In the genomic region with DNA sequence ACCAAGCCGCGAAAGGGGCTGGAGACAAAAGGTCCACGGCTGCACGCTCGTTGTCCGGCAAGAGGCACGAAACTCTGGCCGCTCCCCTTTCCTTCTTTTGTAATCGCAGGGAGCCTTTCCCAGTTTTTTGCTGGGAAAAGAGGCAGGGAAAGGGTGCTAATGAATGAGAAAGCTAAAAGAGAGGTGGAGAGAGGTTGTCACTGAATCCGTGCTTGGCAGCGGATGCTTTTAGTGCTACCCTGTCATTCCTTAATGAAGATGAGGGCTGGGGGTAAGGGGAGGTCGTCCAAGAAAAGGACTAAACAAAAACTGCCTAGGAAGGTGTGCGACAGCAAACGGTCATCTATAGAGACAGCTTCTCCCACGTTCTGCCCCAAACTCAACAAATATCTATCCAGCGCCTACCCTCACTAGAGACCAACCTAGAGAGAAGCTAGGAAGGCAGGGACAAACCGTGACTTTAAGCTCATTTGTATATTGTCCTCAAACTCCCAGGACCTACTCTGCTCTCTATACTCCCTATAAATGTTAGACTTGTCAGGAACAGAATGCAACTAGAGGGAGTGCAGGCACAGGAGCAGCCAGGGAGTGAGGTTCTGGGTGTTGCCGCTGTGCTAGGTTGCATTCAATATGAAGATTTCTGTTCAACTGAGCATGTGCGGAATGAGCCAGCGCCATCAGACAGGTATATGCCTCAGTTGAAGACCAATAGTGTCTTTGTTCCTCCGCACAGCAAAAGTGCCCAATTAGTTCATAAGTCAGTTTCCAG, we compare ENCODE assay signal across 8 cellular contexts. TPM values are rescaled to one million over a fixed set of nuclear protein-coding genes. Genes with fewer than 3 reads are reported as not detected.
DNase-seq lines count a peak whose midpoint lies in the region; ATAC-seq, FAIRE-seq and TF ChIP-seq lines count a peak whose summit lies in the region.

No MANE protein-coding gene starts in this region.

- TSS peak; percentile 39 for BruUV-seq in Calu3 (replicated peaks; lab: Mats Ljungman, UMichigan)

- H3K36me3 Mint-ChIP-seq in Calu3 (ENCODE audit: insufficient read depth, unreplicated experiment) (peaks cover 29% of the 10 kb centered on the region), IgD-negative memory B cell (peaks cover 1% of the 10 kb centered on the region)

- CTCF ChIA-PET in Calu3 (lab: Charles Lee) = interaction anchor here (1.2 kb wide), 1 partner anchor 19 kb away, joined by 3 read pairs; no protein-coding TSS in a partner anchor

- H3K4me3 ChIP-seq in SJSA1 (peak overlapping the region; percentile 73), bronchial epithelial cell (ENCODE audit: low read depth, low read length) (peak overlapping the region; percentile 57), keratinocyte (ENCODE audit: control insufficient read depth in 2 of 3, extremely low read depth in 1 of 3, insufficient read depth in 2 of 3, low read depth in 1 of 3, low read length in 3 of 3) (peak overlapping the region; percentile 56 to 70 (median 69)), smooth muscle cell (peak overlapping the region; percentile 82)

- intact Hi-C loops in Calu3 (cut with micrococcal nuclease; ENCODE audit: unreplicated experiment) = no loop called here

- H3K27ac ChIP-seq in SJSA1 = peak overlapping the region; percentile 45; the same call in 1 of the 2 replicates
- H3K27ac ChIP-seq in keratinocyte (ENCODE audit: control insufficient read depth, insufficient read depth, low read length) = peak overlapping the region; percentile 59
- H3K27ac ChIP-seq in smooth muscle cell (ENCODE audit: low read depth) = peak overlapping the region; percentile 55

- H3K27me3 Mint-ChIP-seq in Calu3 (ENCODE audit: unreplicated experiment) (no peaks in the 10 kb centered on the region), IgD-negative memory B cell (peaks cover 3% of the 10 kb centered on the region)

- H3K36me3 ChIP-seq in SJSA1 = no peaks in the 10 kb centered on the region
- H3K36me3 ChIP-seq in bronchial epithelial cell (ENCODE audit: control insufficient read depth, insufficient read depth, low read length) = no peaks in the 10 kb centered on the region
- H3K36me3 ChIP-seq in keratinocyte (ENCODE audit: control insufficient read depth in 2 of 2, extremely low read depth in 1 of 2, insufficient read depth in 2 of 2, low read length in 2 of 2) = no peaks in the 10 kb centered on the region
- H3K36me3 ChIP-seq in smooth muscle cell (ENCODE audit: low read depth) = no peaks in the 10 kb centered on the region

- peak overlapping the region; percentile 85 for H2AFZ ChIP-seq in keratinocyte (ENCODE audit: control insufficient read depth, low read length)
- peak overlapping the region; percentile 34 for H2AFZ ChIP-seq in smooth muscle cell (ENCODE audit: low read depth)

- H3K79me2 ChIP-seq in keratinocyte (ENCODE audit: control insufficient read depth, insufficient read depth, low read length) = peaks cover 24% of the 10 kb centered on the region
- peaks cover 34% of the 10 kb centered on the region for H3K79me2 ChIP-seq in smooth muscle cell (ENCODE audit: low read depth)

- H3K9me3 ChIP-seq in SJSA1 (replicated peaks) (no peaks in the 10 kb centered on the region), keratinocyte (ENCODE audit: control insufficient read depth, low read depth, low read length) (no peaks in the 10 kb centered on the region), smooth muscle cell (replicated peaks; ENCODE audit: low read depth) (no peaks in the 10 kb centered on the region)

- dilution Hi-C loops in keratinocyte (cut with MboI; ENCODE audit: extremely low pct_ligation_motif_present, low sequenced_read_pairs) = no loop called here

- DNase-seq in Calu3 (peak; percentile 28), SJSA1 (ENCODE audit: low read depth in 1 of 2, low spot score in 2 of 2) (peak in 1 of 2 experiments; percentile 33), bronchial epithelial cell (ENCODE audit: low read depth) (peak; percentile 74), keratinocyte (ENCODE audit: low read depth, low spot score) (peak; percentile 1), smooth muscle cell (lab: John Stamatoyannopoulos, UW; ENCODE audit: unreplicated experiment) (peak; percentile 13)

- H3K9me1 ChIP-seq in keratinocyte (ENCODE audit: control insufficient read depth, extremely low read depth, insufficient read depth, low read length) = no peaks in the 10 kb centered on the region

- H3K9ac ChIP-seq in keratinocyte (ENCODE audit: control insufficient read depth, extremely low read depth, insufficient read depth, low read length) (peak overlapping the region; percentile 72), smooth muscle cell (ENCODE audit: low read depth) (peak overlapping the region; percentile 20)

- no peaks in the 10 kb centered on the region for H3K27me3 ChIP-seq in SJSA1 (replicated peaks)
- H3K27me3 ChIP-seq in bronchial epithelial cell (ENCODE audit: control insufficient read depth, insufficient read depth, low read length) = no peaks in the 10 kb centered on the region
- H3K27me3 ChIP-seq in keratinocyte (ENCODE audit: control insufficient read depth, extremely low read depth, insufficient read depth, low read length) = no peaks in the 10 kb centered on the region
- no peaks in the 10 kb centered on the region for H3K27me3 ChIP-seq in smooth muscle cell (ENCODE audit: low read depth)

- H3K9me3 Mint-ChIP-seq in Calu3 (ENCODE audit: low read depth, unreplicated experiment) (no peaks in the 10 kb centered on the region), IgD-negative memory B cell (no peaks in the 10 kb centered on the region)

- ATAC-seq in GM19463 (IDR thresholded peaks at IDR 0.05; ENCODE audit: unreplicated experiment) (no peak), GM21526 (IDR thresholded peaks at IDR 0.05; ENCODE audit: low FRiP score, unreplicated experiment) (no peak)

- no peaks in the 10 kb centered on the region for H4K20me1 ChIP-seq in keratinocyte (ENCODE audit: control insufficient read depth, extremely low read depth, insufficient read depth, low read length)
- peaks cover 23% of the 10 kb centered on the region for H4K20me1 ChIP-seq in smooth muscle cell (ENCODE audit: low read depth)

- H3K4me1 Mint-ChIP-seq in Calu3 (ENCODE audit: low read depth, unreplicated experiment) (no peaks in the 10 kb centered on the region), IgD-negative memory B cell (peaks cover 0 to 12% (median 4%) of the 10 kb centered on the region in 3 donors)

- H3K4me1 ChIP-seq in SJSA1 (replicated peaks) = peaks cover 3% of the 10 kb centered on the region; the same call in 1 of the 2 replicates
- no peaks in the 10 kb centered on the region for H3K4me1 ChIP-seq in keratinocyte (ENCODE audit: control insufficient read depth, extremely low read depth, insufficient read depth, low read length)
- peaks cover 12% of the 10 kb centered on the region for H3K4me1 ChIP-seq in smooth muscle cell (ENCODE audit: low read depth)

- 54% methylated on average over 21 of the region's 21 CpGs for WGBS in smooth muscle cell (ENCODE audit: low lambda C conversion rate)

- no peaks in the 10 kb centered on the region for H3F3A ChIP-seq in smooth muscle cell (ENCODE audit: low read depth)

- TF ChIP-seq CTCF in Calu3 (IDR thresholded peaks at IDR 0.05; ENCODE audit: unreplicated experiment) (no peak), bronchial epithelial cell (IDR thresholded peaks at IDR 0.05; ENCODE audit: insufficient read depth, low read length, severe bottlenecking) (peak; percentile 2), keratinocyte (optimal IDR thresholded peaks at IDR 0.05 in 1 of 3, IDR thresholded peaks at IDR 0.05 in 1 of 3, conservative IDR thresholded peaks at IDR 0.05 in 1 of 3; ENCODE audit: extremely low read depth in 1 of 3, insufficient read depth in 2 of 3, low read length in 3 of 3) (peak in 1 of 3 experiments; percentile 8), smooth muscle cell (IDR thresholded peaks at IDR 0.05; ENCODE audit: borderline replicate concordance, insufficient read depth, poor library complexity, severe bottlenecking) (no peak)

- peak overlapping the region; percentile 95 for H3K4me2 ChIP-seq in keratinocyte (ENCODE audit: control insufficient read depth, extremely low read depth, insufficient read depth, low read depth, low read length)
- peak overlapping the region; percentile 89 for H3K4me2 ChIP-seq in smooth muscle cell

- peak overlapping the region; percentile 64 for H3K27ac Mint-ChIP-seq in Calu3 (ENCODE audit: unreplicated experiment)
- peak overlapping the region; percentile 22 to 96 (median 82) for H3K27ac Mint-ChIP-seq in IgD-negative memory B cell

- FAIRE-seq in bronchial epithelial cell (lab: Jason Lieb, UNC) (no peak), keratinocyte (lab: Jason Lieb, UNC) (no peak)

- peak overlapping the region; percentile 91 for H3K4me3 Mint-ChIP-seq in Calu3 (ENCODE audit: low read depth, unreplicated experiment)
- H3K4me3 Mint-ChIP-seq in IgD-negative memory B cell = peak overlapping the region; percentile 84 to 92 (median 86)

RNA-seq across cellular contexts. Expression of a gene that starts 0.8 kb away (rescaled TPM):
- total RNA-seq in Calu3 (2022) (138 and 157 TPM in 2 replicates), bronchial epithelial cell (92.6 and 141 TPM in 2 replicates), smooth muscle cell (60.6 and 97.5 TPM in 2 replicates)
- polyA plus RNA-seq in IgD-negative memory B cell (4.3 TPM), keratinocyte (19.6 to 33.7 TPM (median 22.0 TPM) in 3 replicates), smooth muscle cell (49.2 and 49.4 TPM in 2 replicates)
- 15.8 and 25.2 TPM in 2 replicates for total RNA-seq in SJSA1 (2014; rRNA removed; shearing (Covaris generic))
- polyA plus RNA-seq in keratinocyte (2011; ENCODE audit: low read depth) = 36.5 TPM
- polyA plus RNA-seq in keratinocyte (2011; cell fraction: cytosol; rRNA removed) = 13.4 and 24.6 TPM in 2 replicates
- 27.6 and 33.0 TPM in 2 replicates for polyA plus RNA-seq in keratinocyte (2011; cell fraction: nucleus; rRNA removed)
- polyA plus RNA-seq in keratinocyte (2012; ENCODE audit: low replicate concordance) = 15.6 and 23.1 TPM in 2 replicates
- polyA minus RNA-seq in keratinocyte = 11.0 to 54.6 TPM (median 31.9 TPM) in 3 replicates
- 29.9 TPM for polyA minus RNA-seq in keratinocyte (2011; cell fraction: cytosol; rRNA and poly(A)+ RNA removed)
- 38.6 and 71.7 TPM in 2 replicates for polyA minus RNA-seq in keratinocyte (2011; cell fraction: nucleus; rRNA and poly(A)+ RNA removed)
